Comparison of ENCODE assay signal across 21 cellular contexts in the genomic region with DNA sequence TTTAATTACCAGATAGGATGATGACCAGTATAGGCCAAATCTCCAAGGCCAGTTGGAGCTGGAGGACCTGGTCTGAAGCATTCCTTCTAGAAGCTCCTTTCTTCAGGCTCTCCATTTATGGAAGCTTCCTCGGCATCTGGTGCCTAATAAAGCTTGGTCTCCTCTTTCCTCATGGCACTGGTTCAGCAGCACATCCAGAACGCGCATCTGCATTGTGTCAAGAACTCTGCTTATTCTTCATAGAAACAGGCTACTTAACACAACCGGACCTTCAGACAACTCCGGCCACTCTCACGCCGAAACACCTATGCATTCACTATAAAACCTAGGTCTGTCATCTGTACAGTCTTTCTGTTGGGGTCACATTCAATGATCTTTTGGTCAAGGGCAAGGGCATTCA.
DNase-seq lines count a peak whose midpoint lies in the region; ATAC-seq and TF ChIP-seq lines count a peak whose summit lies in the region.
"Had no signal": no experiment of that assay in that cellular context is flagged by ENCODE, and none has a peak within 500 bp of the region (broad histone marks: within the 10 kb centered on the region; RNA-seq: fewer than 3 reads in every experiment).

No MANE protein-coding gene starts in this region.

- no peaks in the 10 kb centered on the region for H3K27me3 ChIP-seq in heart left ventricle
- H3K27me3 ChIP-seq in right lobe of liver: no peaks in the 10 kb centered on the region
- H3K27me3 ChIP-seq in psoas muscle (ENCODE audit: insufficient read depth in 3 of 3, low read length in 2 of 3): no peaks in the 10 kb centered on the region
- H3K27me3 ChIP-seq in uterus: no peaks in the 10 kb centered on the region
- no peaks in the 10 kb centered on the region for H3K27me3 ChIP-seq in upper lobe of left lung
- H3K27me3 ChIP-seq: BLaER1 treated with 17β-estradiol and CSF1 and Interleukin-3, amounts not matched to agents 10 nM and 100 nM had no signal

- DNase-seq in heart left ventricle: no peak
- DNase-seq in Right ventricle myocardium superior: no peak
- no peak for DNase-seq in right lobe of liver
- DNase-seq in psoas muscle: no peak
- peak; percentile 68 to 82 for DNase-seq in uterus
- no peak for DNase-seq in upper lobe of left lung
- DNase-seq in NCI-H510A (lab: John Stamatoyannopoulos, UW): no peak
- DNase-seq: activated CD8-positive, alpha-beta T cell treated with anti-CD3 and anti-CD28 coated beads, Interleukin-2, amount 10 ng/mL, durations not matched to agents 7 days and 5 days; activated T-cell treated with anti-CD3 and anti-CD28 coated beads, Interleukin-2, amount 50 U/mL, for 72 hours; immature natural killer cell; Karpas-422; NCI-H1105; NCI-H526 treated with DMSO at 0.1 percent for 48 hours; SHP77 treated with DMSO at 0.1 percent for 48 hours; stimulated activated CD4-positive, alpha-beta T cell treated with anti-CD3 and anti-CD28 coated beads, Interleukin-2, amount 100 ng/mL, for 48 hours; T-helper 17 cell had no signal

- peak overlapping the region in 10 of 12 donors; percentile 86 to 95 (median 91) for H3K27ac ChIP-seq in heart left ventricle
- peak overlapping the region; percentile 26 to 40 (median 33) for H3K27ac ChIP-seq in right lobe of liver
- H3K27ac ChIP-seq in psoas muscle: peak overlapping the region; percentile 82
- peak overlapping the region; percentile 86 to 99 for H3K27ac ChIP-seq in uterus
- peak overlapping the region in 2 of 4 donors; percentile 67 to 78 for H3K27ac ChIP-seq in upper lobe of left lung
- H3K27ac ChIP-seq: BLaER1 treated with 17β-estradiol and CSF1 and Interleukin-3, amounts not matched to agents 10 nM and 100 nM; neutrophil had no signal

- 92 to 97% (median 93%) methylated on average over 7 of the region's 7 CpGs for WGBS in heart left ventricle, 4 donors
- 77% methylated on average over 7 of the region's 7 CpGs for WGBS in right lobe of liver (ENCODE audit: insufficient coverage, low coverage, low lambda C conversion rate, missing lambda C conversion rate)
- 81 to 93% (median 82%) methylated on average over 7 of the region's 7 CpGs for WGBS in psoas muscle, 3 donors
- 88 to 94% methylated on average over 7 of the region's 7 CpGs for WGBS in upper lobe of left lung, 2 donors

- H3K4me1 ChIP-seq in heart left ventricle (peaks cover 0 to 46% (median 24%) of the 10 kb centered on the region in 12 donors), right lobe of liver (no peaks in the 10 kb centered on the region), psoas muscle (peaks cover 35% of the 10 kb centered on the region), uterus (peaks cover 10 to 13% of the 10 kb centered on the region in 2 donors), upper lobe of left lung (peaks cover 0 to 15% (median 8%) of the 10 kb centered on the region in 4 donors)
- H3K4me1 ChIP-seq: BLaER1 treated with 17β-estradiol and CSF1 and Interleukin-3, amounts not matched to agents 10 nM and 100 nM had no signal

- no peak for TF ChIP-seq EP300 in upper lobe of left lung (IDR thresholded peaks at IDR 0.05)

- H3K4me3 ChIP-seq in heart left ventricle (no peak overlapping the region), right lobe of liver (no peak overlapping the region), psoas muscle (no peak overlapping the region), uterus (no peak overlapping the region), upper lobe of left lung (no peak overlapping the region)
- H3K4me3 ChIP-seq: BLaER1 treated with 17β-estradiol and CSF1 and Interleukin-3, amounts not matched to agents 10 nM and 100 nM had no signal

- H3K36me3 ChIP-seq in heart left ventricle (no peaks in the 10 kb centered on the region), right lobe of liver (no peaks in the 10 kb centered on the region), psoas muscle (ENCODE audit: insufficient read depth in 1 of 2, low read depth in 1 of 2) (no peaks in the 10 kb centered on the region), uterus (no peaks in the 10 kb centered on the region), upper lobe of left lung (no peaks in the 10 kb centered on the region)
- H3K36me3 ChIP-seq: BLaER1 treated with 17β-estradiol and CSF1 and Interleukin-3, amounts not matched to agents 10 nM and 100 nM; neutrophil had no signal

- TF ChIP-seq POLR2A in heart left ventricle (IDR thresholded peaks at IDR 0.05) (no peak), right lobe of liver (IDR thresholded peaks at IDR 0.05) (no peak), uterus (IDR thresholded peaks at IDR 0.05) (no peak), upper lobe of left lung (IDR thresholded peaks at IDR 0.05) (no peak)

- ATAC-seq in heart left ventricle (no peak), Right ventricle myocardium superior (ENCODE audit: poor library complexity) (no peak), right lobe of liver (no peak), psoas muscle (no peak), upper lobe of left lung (ENCODE audit: low FRiP score in 2 of 2) (no peak), GM19463 (IDR thresholded peaks at IDR 0.05; ENCODE audit: unreplicated experiment) (no peak)
- ATAC-seq: activated CD8-positive, alpha-beta T cell treated with anti-CD3 and anti-CD28 coated beads, Interleukin-2, amount 10 ng/mL, durations not matched to agents 7 days and 5 days; activated naive CD4-positive, alpha-beta T cell treated with anti-CD3 and anti-CD28 coated beads, Interleukin-2, amount 50 U/mL, for 72 hours; activated T-cell treated with anti-CD3 and anti-CD28 coated beads, Interleukin-2, amount 50 U/mL, for 72 hours; esophagus mucosa; T-helper 17 cell had no signal

- H3K9me3 ChIP-seq in heart left ventricle (no peaks in the 10 kb centered on the region), right lobe of liver (no peaks in the 10 kb centered on the region), psoas muscle (no peaks in the 10 kb centered on the region), uterus (no peaks in the 10 kb centered on the region), upper lobe of left lung (no peaks in the 10 kb centered on the region)
- H3K9me3 ChIP-seq: BLaER1 treated with 17β-estradiol and CSF1 and Interleukin-3, amounts not matched to agents 10 nM and 100 nM; neutrophil had no signal

- TF ChIP-seq CTCF in heart left ventricle (IDR thresholded peaks at IDR 0.05) (no peak), right lobe of liver (IDR thresholded peaks at IDR 0.05) (no peak), psoas muscle (IDR thresholded peaks at IDR 0.05) (no peak), uterus (IDR thresholded peaks at IDR 0.05) (no peak), upper lobe of left lung (IDR thresholded peaks at IDR 0.05) (no peak)

- intact Hi-C loops in heart left ventricle (cut with DNase I) (loop anchor here in 4 of 10 donors (2.0 to 5.0 kb wide), 3 partner anchors 23 to 107 kb away; no protein-coding TSS in a partner anchor), Right ventricle myocardium superior (cut with DNase I) (loop anchor here (2.0 kb wide), 1 partner anchor 23 kb away; no protein-coding TSS in a partner anchor), right lobe of liver (cut with DNase I) (no loop called here), psoas muscle (cut with DNase I) (loop anchor here in 1 of 2 donors (10.0 kb wide), 1 partner anchor 91 kb away; no protein-coding TSS in a partner anchor), uterus (cut with DNase I; ENCODE audit: low total_unique reads) (no loop called here)

Comparison
In these comparisons a context has a peak if more than half of its experiments do, and no peak if none do; other contexts are left out.
1. DNase-seq: peak in uterus (2 of 2); none in heart left ventricle (0 of 5), Right ventricle myocardium superior (single experiment), right lobe of liver (0 of 3), psoas muscle (0 of 2), upper lobe of left lung (0 of 2) and NCI-H510A (single experiment).